ENCODE assay signal across 1 cellular context in the genomic region with DNA sequence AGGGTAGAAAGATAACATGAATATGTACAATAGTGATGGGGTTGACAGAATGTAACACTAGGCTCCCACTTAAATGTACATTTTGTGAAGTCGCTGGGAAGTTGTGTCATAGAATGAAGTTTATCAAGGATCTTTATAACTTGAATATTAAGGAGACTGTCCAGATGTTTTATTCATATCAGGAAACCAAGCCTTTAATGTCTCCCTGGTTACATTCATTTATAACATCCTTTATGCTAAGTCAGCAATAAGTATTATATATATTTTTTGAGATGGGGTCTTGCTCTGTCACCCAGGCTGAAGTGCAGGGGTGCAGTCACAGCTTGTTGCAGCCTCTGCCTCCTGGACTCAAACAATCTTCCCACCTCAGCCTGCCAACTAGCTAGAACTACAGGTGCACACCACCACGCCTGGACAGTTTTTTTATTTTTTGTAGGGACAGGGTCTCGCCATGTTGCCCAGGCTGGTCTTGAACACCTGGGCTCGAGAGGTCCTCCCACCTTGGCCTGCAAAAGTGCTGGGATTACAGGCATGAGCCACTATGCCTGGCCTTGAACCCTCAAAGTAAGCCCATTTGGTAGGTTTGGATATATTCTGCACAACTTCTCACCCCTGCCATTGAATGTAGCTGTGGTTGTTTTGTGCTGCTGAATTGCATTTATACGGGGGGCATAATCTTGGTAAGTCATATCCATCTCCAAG.
TF ChIP-seq lines count a peak whose summit lies in the region.

No MANE protein-coding gene starts in this region.

TF ChIP-seq in K562, 482 proteins besides CTCF, POLR2A, EP300 and RAD21:
- TF ChIP-seq, protein P1, sequence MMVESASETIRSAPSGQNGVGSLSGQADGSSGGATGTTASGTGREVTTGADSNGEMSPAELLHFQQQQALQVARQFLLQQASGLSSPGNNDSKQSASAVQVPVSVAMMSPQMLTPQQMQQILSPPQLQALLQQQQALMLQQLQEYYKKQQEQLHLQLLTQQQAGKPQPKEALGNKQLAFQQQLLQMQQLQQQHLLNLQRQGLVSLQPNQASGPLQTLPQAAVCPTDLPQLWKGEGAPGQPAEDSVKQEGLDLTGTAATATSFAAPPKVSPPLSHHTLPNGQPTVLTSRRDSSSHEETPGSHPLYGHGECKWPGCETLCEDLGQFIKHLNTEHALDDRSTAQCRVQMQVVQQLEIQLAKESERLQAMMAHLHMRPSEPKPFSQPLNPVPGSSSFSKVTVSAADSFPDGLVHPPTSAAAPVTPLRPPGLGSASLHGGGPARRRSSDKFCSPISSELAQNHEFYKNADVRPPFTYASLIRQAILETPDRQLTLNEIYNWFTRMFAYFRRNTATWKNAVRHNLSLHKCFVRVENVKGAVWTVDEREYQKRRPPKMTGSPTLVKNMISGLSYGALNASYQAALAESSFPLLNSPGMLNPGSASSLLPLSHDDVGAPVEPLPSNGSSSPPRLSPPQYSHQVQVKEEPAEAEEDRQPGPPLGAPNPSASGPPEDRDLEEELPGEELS (CRISPR knock-in tag; IDR thresholded peaks at IDR 0.05; ENCODE audit: borderline replicate concordance), result no peak
- TF ChIP-seq MAFK (IDR thresholded peaks at IDR 0.05; ENCODE audit: low read length) (peak; percentile 95), ZFPM2 (CRISPR knock-in tag; IDR thresholded peaks at IDR 0.05) (no peak), MAFG (tag; conservative IDR thresholded peaks at IDR 0.05) (peak; percentile 89), C11orf30 (IDR thresholded peaks at IDR 0.05; ENCODE audit: low read depth) (peak; percentile 91), MAFF (IDR thresholded peaks at IDR 0.05; ENCODE audit: low read length) (peak; percentile 93), ZNF316 (IDR thresholded peaks at IDR 0.05) (peak; percentile 95)
- TF ChIP-seq, protein P2, sequence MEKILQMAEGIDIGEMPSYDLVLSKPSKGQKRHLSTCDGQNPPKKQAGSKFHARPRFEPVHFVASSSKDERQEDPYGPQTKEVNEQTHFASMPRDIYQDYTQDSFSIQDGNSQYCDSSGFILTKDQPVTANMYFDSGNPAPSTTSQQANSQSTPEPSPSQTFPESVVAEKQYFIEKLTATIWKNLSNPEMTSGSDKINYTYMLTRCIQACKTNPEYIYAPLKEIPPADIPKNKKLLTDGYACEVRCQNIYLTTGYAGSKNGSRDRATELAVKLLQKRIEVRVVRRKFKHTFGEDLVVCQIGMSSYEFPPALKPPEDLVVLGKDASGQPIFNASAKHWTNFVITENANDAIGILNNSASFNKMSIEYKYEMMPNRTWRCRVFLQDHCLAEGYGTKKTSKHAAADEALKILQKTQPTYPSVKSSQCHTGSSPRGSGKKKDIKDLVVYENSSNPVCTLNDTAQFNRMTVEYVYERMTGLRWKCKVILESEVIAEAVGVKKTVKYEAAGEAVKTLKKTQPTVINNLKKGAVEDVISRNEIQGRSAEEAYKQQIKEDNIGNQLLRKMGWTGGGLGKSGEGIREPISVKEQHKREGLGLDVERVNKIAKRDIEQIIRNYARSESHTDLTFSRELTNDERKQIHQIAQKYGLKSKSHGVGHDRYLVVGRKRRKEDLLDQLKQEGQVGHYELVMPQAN (IDR thresholded peaks at IDR 0.05; ENCODE audit: borderline replicate concordance), result no peak
- TF ChIP-seq, protein P3, sequence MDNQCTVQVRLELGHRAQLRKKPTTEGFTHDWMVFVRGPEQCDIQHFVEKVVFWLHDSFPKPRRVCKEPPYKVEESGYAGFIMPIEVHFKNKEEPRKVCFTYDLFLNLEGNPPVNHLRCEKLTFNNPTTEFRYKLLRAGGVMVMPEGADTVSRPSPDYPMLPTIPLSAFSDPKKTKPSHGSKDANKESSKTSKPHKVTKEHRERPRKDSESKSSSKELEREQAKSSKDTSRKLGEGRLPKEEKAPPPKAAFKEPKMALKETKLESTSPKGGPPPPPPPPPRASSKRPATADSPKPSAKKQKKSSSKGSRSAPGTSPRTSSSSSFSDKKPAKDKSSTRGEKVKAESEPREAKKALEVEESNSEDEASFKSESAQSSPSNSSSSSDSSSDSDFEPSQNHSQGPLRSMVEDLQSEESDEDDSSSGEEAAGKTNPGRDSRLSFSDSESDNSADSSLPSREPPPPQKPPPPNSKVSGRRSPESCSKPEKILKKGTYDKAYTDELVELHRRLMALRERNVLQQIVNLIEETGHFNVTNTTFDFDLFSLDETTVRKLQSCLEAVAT (IDR thresholded peaks at IDR 0.05), result no peak
